Comparison of ENCODE assay signal across 22 cellular contexts in the genomic region with DNA sequence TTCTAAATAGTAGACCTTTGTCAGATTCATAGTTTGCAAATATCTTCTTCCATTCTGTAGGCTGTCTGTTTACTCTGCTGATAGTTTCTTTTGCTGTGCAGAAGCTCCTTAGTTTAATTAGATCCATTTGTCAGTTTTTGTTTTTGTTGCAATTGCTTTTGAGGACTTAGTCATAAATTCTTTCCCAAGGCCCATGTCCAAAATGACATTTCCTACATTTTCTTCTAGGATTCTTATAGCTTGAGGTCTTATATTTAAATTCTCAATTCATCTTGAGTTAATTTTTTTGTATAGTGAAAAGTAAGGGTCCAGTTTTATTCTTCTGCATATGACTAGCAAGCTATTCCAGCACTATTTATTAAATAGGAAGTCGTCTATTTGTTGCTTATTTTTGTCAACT.
"Had no signal": no experiment of that assay in that cellular context is flagged by ENCODE, and none has a peak within 500 bp of the region (broad histone marks: within the 10 kb centered on the region; RNA-seq: fewer than 3 reads in every experiment).

No MANE protein-coding gene starts in this region.

- DNase-seq: KBM-7, MV-4-11, NCI-H1048, NCI-H1105 treated with DMSO at 0.1 percent for 48 hours, NCI-H1417 treated with DMSO at 0.1 percent for 48 hours, NCI-H146, NCI-H1694 treated with DMSO at 0.1 percent for 48 hours, NCI-H2029, NCI-H2081 treated with DMSO at 0.1 percent for 48 hours, NCI-H2171, NCI-H226, NCI-H446, NCI-H510A, NCI-H524 treated with DMSO at 0.1 percent for 48 hours, NCI-H69, NCI-H774, PC-3, SHP77, SK-N-SH, SW 1271 had no signal

- H3K9ac ChIP-seq: SK-N-SH had no signal

- H3K4me2 ChIP-seq: SK-N-SH had no signal

- H3K9me2 ChIP-seq: SK-N-SH had no signal

- H3K9me3 ChIP-seq: SK-N-SH had no signal

- H3K27ac ChIP-seq: RWPE1 had no signal

- ATAC-seq: Panc1, PC-3 had no signal
